9 cellular contexts compared by ENCODE assay signal in genomic region chr1:208207388-208208131, GRCh38. TPM values are rescaled to one million over a fixed set of nuclear protein-coding genes. Genes with fewer than 3 reads are reported as not detected.
DNase-seq lines count a peak whose midpoint lies in the region; ATAC-seq, FAIRE-seq and TF ChIP-seq lines count a peak whose summit lies in the region.
"Had no signal": no experiment of that assay in that cellular context is flagged by ENCODE, and none has a peak within 500 bp of the region (broad histone marks: within the 10 kb centered on the region; RNA-seq: fewer than 3 reads in every experiment).

No MANE protein-coding gene starts in this region.

- TF ChIP-seq CTCF in GM12878 (IDR thresholded peaks at IDR 0.05 in 2 of 3, conservative IDR thresholded peaks at IDR 0.05 in 1 of 3; ENCODE audit: control insufficient read depth in 2 of 3, extremely low read depth in 1 of 3, insufficient read depth in 1 of 3, low read depth in 3 of 3, low read length in 3 of 3), result no peak
- no peak for TF ChIP-seq CTCF in left lung (IDR thresholded peaks at IDR 0.05)
- no peak for TF ChIP-seq CTCF in natural killer cell (IDR thresholded peaks at IDR 0.05)

- no peak overlapping the region for H3K4me2 ChIP-seq in GM12878 (ENCODE audit: control insufficient read depth, insufficient read depth)

- no peaks in the 10 kb centered on the region for H4K20me1 ChIP-seq in GM12878 (ENCODE audit: control insufficient read depth, insufficient read depth)

- H2AFZ ChIP-seq in GM12878 (ENCODE audit: control insufficient read depth, low read depth, low read length), result no peak overlapping the region

- SMC1A ChIA-PET in GM12878 (lab: Charles Lee; ENCODE audit: uncharacterized antibody, unreplicated experiment), result interaction anchor here (0.7 to 3.2 kb wide), 11 partner anchors 10 to 185 kb away, joined by 3 to 19 read pairs (median 3); no protein-coding TSS in a partner anchor

- peak; percentile 9 for ATAC-seq in activated naive CD8-positive, alpha-beta T cell treated with anti-CD3 and anti-CD28 coated beads, Interleukin-2, amount 50 U/mL, for 24 hours
- ATAC-seq in GM12878 (no peak), left lung (peak; percentile 72), natural killer cell (no peak)
- ATAC-seq in naive thymus-derived CD4-positive, alpha-beta T cell, result no peak

- RAD21 ChIA-PET in GM12878 (lab: Charles Lee; ENCODE audit: unreplicated experiment), result interaction anchor here (0.9 to 1.3 kb wide), 5 partner anchors 18 to 37 kb away, joined by 3 to 8 read pairs (median 5); no protein-coding TSS in a partner anchor

- no peak for TF ChIP-seq POLR2A in GM12878 (IDR thresholded peaks at IDR 0.05; ENCODE audit: low read depth, low read length)

- no peak for DNase-seq in activated naive CD8-positive, alpha-beta T cell treated with anti-CD3 and anti-CD28 coated beads, Interleukin-2, amount 50 U/mL, for 24 hours
- DNase-seq in activated naive CD8-positive, alpha-beta T cell treated with anti-CD3 and anti-CD28 coated beads for 36 hours, result no peak
- DNase-seq in GM12878 (ENCODE audit: low read depth, low spot score) (no peak), left lung (peak; percentile 75 to 76), HAP-1 (ENCODE audit: low spot score in 2 of 2) (no peak), natural killer cell (no peak)
- no peak for DNase-seq in naive thymus-derived CD4-positive, alpha-beta T cell
- no peak for DNase-seq in activated CD4-positive, alpha-beta T cell treated with anti-CD3 and anti-CD28 coated beads, Interleukin-2, amount 10 ng/mL, durations not matched to agents 7 days and 5 days

- no peak for TF ChIP-seq RAD21 in GM12878 (IDR thresholded peaks at IDR 0.05; ENCODE audit: insufficient read depth, low read depth, low read length)

- no peak for TF ChIP-seq EP300 in GM12878 (IDR thresholded peaks at IDR 0.05; ENCODE audit: borderline replicate concordance in 1 of 2, control insufficient read depth in 1 of 2, low read depth in 2 of 2, low read length in 2 of 2)

- 53% methylated on average over 10 of the region's 10 CpGs for WGBS in GM12878 (ENCODE audit: insufficient coverage, insufficient replicate concordance, low lambda C conversion rate, missing lambda C conversion rate)

- POLR2A ChIA-PET in GM12878 (lab: Charles Lee), result no interaction called here
- POLR2A ChIA-PET in naive thymus-derived CD4-positive, alpha-beta T cell (lab: Charles Lee), result no interaction called here
- POLR2A ChIA-PET in activated CD4-positive, alpha-beta T cell treated with anti-CD3 and anti-CD28 coated beads, Interleukin-2, amount 10 ng/mL, durations not matched to agents 7 days and 5 days (lab: Charles Lee), result no interaction called here

- BruUV-seq in GM12878 (replicated peaks; lab: Mats Ljungman, UMichigan), result no TSS peak

- H3K9ac ChIP-seq in GM12878 (ENCODE audit: control insufficient read depth, insufficient read depth, low read length), result no peak overlapping the region

- H3K4me1 ChIP-seq in GM12878 (ENCODE audit: control insufficient read depth, insufficient read depth, low read length) (no peaks in the 10 kb centered on the region), left lung (peaks cover 35 to 87% of the 10 kb centered on the region in 2 donors), HAP-1 (no peaks in the 10 kb centered on the region)
- no peaks in the 10 kb centered on the region for H3K4me1 ChIP-seq in naive thymus-derived CD4-positive, alpha-beta T cell (ENCODE audit: control insufficient read depth in 2 of 2, insufficient read depth in 2 of 2, low read length in 2 of 2)

- intact Hi-C loops in GM12878 (cut with micrococcal nuclease; ENCODE audit: unreplicated experiment) (no loop called here), left lung (cut with DNase I) (no loop called here), natural killer cell (cut with micrococcal nuclease) (no loop called here)
- intact Hi-C loops in naive thymus-derived CD4-positive, alpha-beta T cell (cut with micrococcal nuclease), result no loop called here

- H3K27ac ChIP-seq in GM12878 (ENCODE audit: control insufficient read depth, insufficient read depth) (no peak overlapping the region), left lung (peak overlapping the region; percentile 62 to 67)
- no peak overlapping the region for H3K27ac ChIP-seq in naive thymus-derived CD4-positive, alpha-beta T cell (ENCODE audit: low read depth, low read length)

- CTCF ChIA-PET in GM12878 (lab: Yijun Ruan, JAX), result interaction anchor here (0.6 to 2.6 kb wide), 9 partner anchors 10 to 323 kb away, joined by 3 to 7 read pairs (median 4); no protein-coding TSS in a partner anchor
- CTCF ChIA-PET in naive thymus-derived CD4-positive, alpha-beta T cell (lab: Charles Lee), result interaction anchor here (1.6 kb wide), 1 partner anchor 20 kb away, joined by 3 read pairs; no protein-coding TSS in a partner anchor
- CTCF ChIA-PET in activated CD4-positive, alpha-beta T cell treated with anti-CD3 and anti-CD28 coated beads, Interleukin-2, amount 10 ng/mL, durations not matched to agents 7 days and 5 days (lab: Charles Lee), result interaction anchor here (0.6 to 1.2 kb wide), 2 partner anchors 11 to 300 kb away, joined by 3 read pairs; no protein-coding TSS in a partner anchor

- H3K36me3 ChIP-seq in GM12878 (ENCODE audit: control insufficient read depth in 2 of 2, insufficient read depth in 2 of 2, low read length in 1 of 2), result no peaks in the 10 kb centered on the region
- H3K36me3 ChIP-seq in left lung, result peaks cover 0 to 12% of the 10 kb centered on the region in 2 donors
- no peaks in the 10 kb centered on the region for H3K36me3 ChIP-seq in HAP-1 (replicated peaks)
- no peaks in the 10 kb centered on the region for H3K36me3 ChIP-seq in naive thymus-derived CD4-positive, alpha-beta T cell (ENCODE audit: control insufficient read depth in 2 of 3, insufficient read depth in 3 of 3, low read length in 3 of 3)

- no peaks in the 10 kb centered on the region for H3K9me3 Mint-ChIP-seq in activated naive CD8-positive, alpha-beta T cell treated with anti-CD3 and anti-CD28 coated beads, Interleukin-2, amount 50 U/mL, for 24 hours
- no peaks in the 10 kb centered on the region for H3K9me3 Mint-ChIP-seq in activated naive CD8-positive, alpha-beta T cell treated with anti-CD3 and anti-CD28 coated beads for 36 hours
- H3K9me3 Mint-ChIP-seq in naive thymus-derived CD4-positive, alpha-beta T cell, result no peaks in the 10 kb centered on the region
- H3K9me3 Mint-ChIP-seq in natural killer cell, result no peaks in the 10 kb centered on the region
- H3K9me3 Mint-ChIP-seq in activated CD4-positive, alpha-beta T cell treated with anti-CD3 and anti-CD28 coated beads, Interleukin-2, amount 10 ng/mL, durations not matched to agents 7 days and 5 days, result no peaks in the 10 kb centered on the region
- H3K9me3 Mint-ChIP-seq: activated naive CD4-positive, alpha-beta T cell treated with anti-CD3 and anti-CD28 coated beads, Interleukin-2, amount 50 U/mL, for 24 hours had no signal

- H3K36me3 Mint-ChIP-seq in activated naive CD8-positive, alpha-beta T cell treated with anti-CD3 and anti-CD28 coated beads, Interleukin-2, amount 50 U/mL, for 24 hours (ENCODE audit: low read depth), result no peaks in the 10 kb centered on the region
- no peaks in the 10 kb centered on the region for H3K36me3 Mint-ChIP-seq in activated naive CD8-positive, alpha-beta T cell treated with anti-CD3 and anti-CD28 coated beads for 36 hours
- H3K36me3 Mint-ChIP-seq in naive thymus-derived CD4-positive, alpha-beta T cell, result no peaks in the 10 kb centered on the region
- H3K36me3 Mint-ChIP-seq in natural killer cell, result no peaks in the 10 kb centered on the region
- no peaks in the 10 kb centered on the region for H3K36me3 Mint-ChIP-seq in activated CD4-positive, alpha-beta T cell treated with anti-CD3 and anti-CD28 coated beads, Interleukin-2, amount 10 ng/mL, durations not matched to agents 7 days and 5 days (ENCODE audit: low read depth)
- H3K36me3 Mint-ChIP-seq: activated naive CD4-positive, alpha-beta T cell treated with anti-CD3 and anti-CD28 coated beads, Interleukin-2, amount 50 U/mL, for 24 hours had no signal

- H3K4me3 ChIP-seq in GM12878 (no peak overlapping the region), left lung (no peak overlapping the region), HAP-1 (no peak overlapping the region)
- H3K4me3 ChIP-seq in naive thymus-derived CD4-positive, alpha-beta T cell (ENCODE audit: low read length), result no peak overlapping the region

- no peak for FAIRE-seq in GM12878 (lab: Jason Lieb, UNC)

- no peaks in the 10 kb centered on the region for H3K79me2 ChIP-seq in GM12878 (ENCODE audit: control insufficient read depth, insufficient read depth, low read length)

- no peak overlapping the region for H3K4me3 Mint-ChIP-seq in activated naive CD8-positive, alpha-beta T cell treated with anti-CD3 and anti-CD28 coated beads, Interleukin-2, amount 50 U/mL, for 24 hours
- H3K4me3 Mint-ChIP-seq in activated naive CD8-positive, alpha-beta T cell treated with anti-CD3 and anti-CD28 coated beads for 36 hours, result no peak overlapping the region
- H3K4me3 Mint-ChIP-seq in naive thymus-derived CD4-positive, alpha-beta T cell, result no peak overlapping the region
- H3K4me3 Mint-ChIP-seq in natural killer cell, result no peak overlapping the region
- no peak overlapping the region for H3K4me3 Mint-ChIP-seq in activated CD4-positive, alpha-beta T cell treated with anti-CD3 and anti-CD28 coated beads, Interleukin-2, amount 10 ng/mL, durations not matched to agents 7 days and 5 days
- H3K4me3 Mint-ChIP-seq: activated naive CD4-positive, alpha-beta T cell treated with anti-CD3 and anti-CD28 coated beads, Interleukin-2, amount 50 U/mL, for 24 hours had no signal

- H3K9me3 ChIP-seq in GM12878 (replicated peaks; ENCODE audit: control insufficient read depth, insufficient read depth, low read length) (no peaks in the 10 kb centered on the region), left lung (no peaks in the 10 kb centered on the region), HAP-1 (no peaks in the 10 kb centered on the region)
- H3K9me3 ChIP-seq in naive thymus-derived CD4-positive, alpha-beta T cell (ENCODE audit: control insufficient read depth in 2 of 3, low read length in 3 of 3), result no peaks in the 10 kb centered on the region

- H3K27me3 ChIP-seq in GM12878 (replicated peaks in 1 of 2; ENCODE audit: control insufficient read depth in 2 of 2, insufficient read depth in 2 of 2, low read length in 1 of 2), result no peaks in the 10 kb centered on the region; a peak in 1 of 4 replicates
- no peaks in the 10 kb centered on the region for H3K27me3 ChIP-seq in left lung
- no peaks in the 10 kb centered on the region for H3K27me3 ChIP-seq in HAP-1 (ENCODE audit: low read depth)
- no peaks in the 10 kb centered on the region for H3K27me3 ChIP-seq in naive thymus-derived CD4-positive, alpha-beta T cell (ENCODE audit: control insufficient read depth in 2 of 2, insufficient read depth in 2 of 2, low read length in 2 of 2)

- H3K27me3 Mint-ChIP-seq in activated naive CD8-positive, alpha-beta T cell treated with anti-CD3 and anti-CD28 coated beads, Interleukin-2, amount 50 U/mL, for 24 hours, result no peaks in the 10 kb centered on the region
- no peaks in the 10 kb centered on the region for H3K27me3 Mint-ChIP-seq in activated naive CD8-positive, alpha-beta T cell treated with anti-CD3 and anti-CD28 coated beads for 36 hours
- peaks cover 0 to 17% (median 0%) of the 10 kb centered on the region in 5 donors for H3K27me3 Mint-ChIP-seq in naive thymus-derived CD4-positive, alpha-beta T cell
- H3K27me3 Mint-ChIP-seq in natural killer cell (ENCODE audit: low read depth in 2 of 2), result peaks cover 0 to 2% of the 10 kb centered on the region in 2 donors
- peaks cover 5% of the 10 kb centered on the region for H3K27me3 Mint-ChIP-seq in activated CD4-positive, alpha-beta T cell treated with anti-CD3 and anti-CD28 coated beads, Interleukin-2, amount 10 ng/mL, durations not matched to agents 7 days and 5 days
- H3K27me3 Mint-ChIP-seq: activated naive CD4-positive, alpha-beta T cell treated with anti-CD3 and anti-CD28 coated beads, Interleukin-2, amount 50 U/mL, for 24 hours had no signal

- no peak overlapping the region for H3K27ac Mint-ChIP-seq in activated naive CD8-positive, alpha-beta T cell treated with anti-CD3 and anti-CD28 coated beads, Interleukin-2, amount 50 U/mL, for 24 hours
- H3K27ac Mint-ChIP-seq in activated naive CD8-positive, alpha-beta T cell treated with anti-CD3 and anti-CD28 coated beads for 36 hours, result no peak overlapping the region
- no peak overlapping the region for H3K27ac Mint-ChIP-seq in naive thymus-derived CD4-positive, alpha-beta T cell
- no peak overlapping the region for H3K27ac Mint-ChIP-seq in natural killer cell
- H3K27ac Mint-ChIP-seq in activated CD4-positive, alpha-beta T cell treated with anti-CD3 and anti-CD28 coated beads, Interleukin-2, amount 10 ng/mL, durations not matched to agents 7 days and 5 days, result no peak overlapping the region
- H3K27ac Mint-ChIP-seq: activated naive CD4-positive, alpha-beta T cell treated with anti-CD3 and anti-CD28 coated beads, Interleukin-2, amount 50 U/mL, for 24 hours had no signal

- in situ Hi-C loops in GM12878 (cut with MboI) (no loop called here), HAP-1 (cut with MboI; ENCODE audit: low sequenced_read_pairs) (no loop called here)

- H3K4me1 Mint-ChIP-seq in activated naive CD8-positive, alpha-beta T cell treated with anti-CD3 and anti-CD28 coated beads, Interleukin-2, amount 50 U/mL, for 24 hours, result no peaks in the 10 kb centered on the region
- peaks cover 2% of the 10 kb centered on the region for H3K4me1 Mint-ChIP-seq in activated naive CD8-positive, alpha-beta T cell treated with anti-CD3 and anti-CD28 coated beads for 36 hours
- no peaks in the 10 kb centered on the region for H3K4me1 Mint-ChIP-seq in naive thymus-derived CD4-positive, alpha-beta T cell
- no peaks in the 10 kb centered on the region for H3K4me1 Mint-ChIP-seq in natural killer cell
- H3K4me1 Mint-ChIP-seq in activated CD4-positive, alpha-beta T cell treated with anti-CD3 and anti-CD28 coated beads, Interleukin-2, amount 10 ng/mL, durations not matched to agents 7 days and 5 days, result no peaks in the 10 kb centered on the region
- H3K4me1 Mint-ChIP-seq: activated naive CD4-positive, alpha-beta T cell treated with anti-CD3 and anti-CD28 coated beads, Interleukin-2, amount 50 U/mL, for 24 hours had no signal

RNA-seq across cellular contexts. Expression of gene PLXNA2, which starts 36.6 kb away (rescaled TPM):
- under 1 TPM in 1 of 2 experiments, not detected in 1; 0.08 TPM for total RNA-seq in activated naive CD8-positive, alpha-beta T cell treated with anti-CD3 and anti-CD28 coated beads for 36 hours
- 1.2 and 1.6 TPM in 2 replicates for total RNA-seq in GM12878 (2013; cell fraction: nucleolus; rRNA removed)
- total RNA-seq in GM12878 (2014; rRNA removed) (under 0.01 and 0.06 TPM in 2 replicates), GM12878 (2014; rRNA removed; fragmentation: Illumina TruSeq; extraction: Trizol) (not detected in 2 replicates), GM12878 (2021) (0.08 and 0.27 TPM in 2 replicates), left lung (10 to 100 TPM; 73.5 to 92.8 TPM), natural killer cell (1 to 10 TPM; 2.8 to 8.4 (median 2.8) TPM)
- polyA plus RNA-seq in GM12878 (2011; ENCODE audit: low read depth), result 0.04 TPM
- polyA plus RNA-seq in GM12878 (2011; rRNA removed) (0.08 and 0.14 TPM in 2 replicates), GM12878 (2014; fragmentation: Illumina TruSeq; extraction: Trizol) (under 0.01 TPM in 1 of 2 replicates, not detected in the other), GM12878 (2014; fragmentation: Nextera tagmentation; extraction: Ambion mirVana) (not detected), GM12878 (2014; rRNA removed) (not detected in 2 replicates), GM12878 (2016; fragmentation: Nextera tagmentation; extraction: Ambion mirVana) (under 1 TPM; 0.03 to 0.08 TPM)
- 0.05 and 0.75 TPM in 2 replicates for polyA plus RNA-seq in GM12878 (2011; cell fraction: cytosol; rRNA removed)
- 0.29 and 0.51 TPM in 2 replicates for polyA plus RNA-seq in GM12878 (2011; cell fraction: nucleus; rRNA removed)
- 0.15 and 0.25 TPM in 2 replicates for polyA plus RNA-seq in GM12878 (2012)
- 0.51 and 0.98 TPM in 2 replicates for polyA minus RNA-seq in GM12878 (2011; rRNA and poly(A)+ RNA removed)
- polyA minus RNA-seq in GM12878 (2011; cell fraction: cytosol; rRNA and poly(A)+ RNA removed), result not detected in 2 replicates
- polyA minus RNA-seq in GM12878 (2011; cell fraction: nucleus; rRNA and poly(A)+ RNA removed), result 0.12 and 0.67 TPM in 2 replicates
- total RNA-seq in naive thymus-derived CD4-positive, alpha-beta T cell, result 1 to 10 TPM in 4 of 5 experiments, under 1 TPM in 1; 0.70 to 5.4 (median 1.4) TPM
- polyA plus RNA-seq in naive thymus-derived CD4-positive, alpha-beta T cell, result not detected
- 1 to 10 TPM; 1.1 to 1.2 TPM for total RNA-seq in activated CD4-positive, alpha-beta T cell treated with anti-CD3 and anti-CD28 coated beads, Interleukin-2, amount 10 ng/mL, durations not matched to agents 7 days and 5 days

Comparison
In these comparisons a context has a peak if more than half of its experiments do, and no peak if none do; other contexts are left out.
1. ATAC-seq: peak in activated naive CD8-positive, alpha-beta T cell treated with anti-CD3 and anti-CD28 coated beads, Interleukin-2, amount 50 U/mL, for 24 hours (single experiment) and left lung (single experiment); none in GM12878 (single experiment), naive thymus-derived CD4-positive, alpha-beta T cell (single experiment) and natural killer cell (0 of 3).
2. DNase-seq: peak in left lung (2 of 2); none in activated naive CD8-positive, alpha-beta T cell treated with anti-CD3 and anti-CD28 coated beads, Interleukin-2, amount 50 U/mL, for 24 hours (single experiment), activated naive CD8-positive, alpha-beta T cell treated with anti-CD3 and anti-CD28 coated beads for 36 hours (single experiment), GM12878 (single experiment), HAP-1 (0 of 2), naive thymus-derived CD4-positive, alpha-beta T cell (0 of 9), natural killer cell (single experiment) and activated CD4-positive, alpha-beta T cell treated with anti-CD3 and anti-CD28 coated beads, Interleukin-2, amount 10 ng/mL, durations not matched to agents 7 days and 5 days (single experiment).
3. H3K27ac ChIP-seq: peak in left lung (2 of 2); none in GM12878 (single experiment) and naive thymus-derived CD4-positive, alpha-beta T cell (single experiment).
4. RNA of gene PLXNA2, which starts 36.6 kb away (total RNA-seq): 73.5 to 92.8 TPM in left lung; 2.8 to 8.4 TPM in natural killer cell, 0.70 to 5.4 TPM in naive thymus-derived CD4-positive, alpha-beta T cell, 1.1 to 1.2 TPM in activated CD4-positive, alpha-beta T cell treated with anti-CD3 and anti-CD28 coated beads, Interleukin-2, amount 10 ng/mL, durations not matched to agents 7 days and 5 days, 0.08 TPM in activated naive CD8-positive, alpha-beta T cell treated with anti-CD3 and anti-CD28 coated beads for 36 hours and under 0.01 to 1.6 TPM in GM12878; every median in the first group is over 4 times any median in the second.